In genomic region chr2:33443272-33443829, GRCh38 we compare ENCODE assay signal across 1 cellular context.
TF ChIP-seq lines count a peak whose summit lies in the region.

No MANE protein-coding gene starts in this region.

TF ChIP-seq in IMR-90, 13 proteins besides CTCF, POLR2A, EP300 and RAD21:
- no peak for TF ChIP-seq MAZ (IDR thresholded peaks at IDR 0.05; ENCODE audit: borderline replicate concordance, low read depth, low read length)
- TF ChIP-seq RFX5 (IDR thresholded peaks at IDR 0.05; ENCODE audit: low read depth, low read length), result no peak
- TF ChIP-seq FOS (IDR thresholded peaks at IDR 0.05; ENCODE audit: low read depth, low read length), result no peak
- peak; percentile 63 for TF ChIP-seq CEBPB (IDR thresholded peaks at IDR 0.05; ENCODE audit: low read depth, low read length)
